In the genomic region with DNA sequence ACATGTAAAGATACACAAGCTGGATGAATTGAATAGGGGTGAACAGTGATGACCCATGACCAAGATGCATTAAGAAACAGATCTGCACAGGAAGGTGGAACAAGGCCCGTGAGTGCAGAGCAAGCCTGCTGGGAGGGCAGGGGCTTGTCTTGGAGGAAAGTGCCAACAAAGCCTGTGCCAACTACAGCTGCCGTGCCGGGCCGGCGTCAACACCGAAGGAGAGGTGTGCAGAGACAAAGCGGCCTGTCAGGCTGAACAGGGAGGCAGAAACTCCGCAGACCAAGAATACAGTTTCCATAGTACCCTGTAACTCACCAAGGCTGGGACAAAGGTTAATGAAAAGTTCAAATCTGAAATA, we compare ENCODE assay signal across 10 cellular contexts. TPM values are rescaled to one million over a fixed set of nuclear protein-coding genes. Genes with fewer than 3 reads are reported as not detected.
A peak's percentile ranks its signal among the peaks of the same experiment; 100 is the strongest.
DNase-seq lines count a peak whose midpoint lies in the region; ATAC-seq and TF ChIP-seq lines count a peak whose summit lies in the region.
"Had no signal": no experiment of that assay in that cellular context is flagged by ENCODE, and none has a peak within 500 bp of the region (broad histone marks: within the 10 kb centered on the region; RNA-seq: fewer than 3 reads in every experiment).

No MANE protein-coding gene starts in this region.

- H3K4me2 ChIP-seq in PC-3 (ENCODE audit: low read length), result peak overlapping the region; percentile 51
- peak overlapping the region; percentile 4 for H3K4me2 ChIP-seq in fibroblast of lung (ENCODE audit: extremely low read depth, insufficient read depth, low read length)

- CTCF ChIA-PET in Calu3 (lab: Charles Lee) (interaction anchor here (0.6 to 1.4 kb wide), 4 partner anchors 23 to 183 kb away, joined by 4 read pairs; no protein-coding TSS in a partner anchor), PC-3 (lab: Charles Lee) (no interaction called here)

- H3K9me3 ChIP-seq in PC-3 (ENCODE audit: low read length) (no peaks in the 10 kb centered on the region), fibroblast of lung (ENCODE audit: control insufficient read depth, insufficient read depth, low read depth, low read length) (no peaks in the 10 kb centered on the region)

- ATAC-seq in PC-3, result peak; percentile 16; the same call in 1 of the 2 replicates
- ATAC-seq in HG03139 (IDR thresholded peaks at IDR 0.05; ENCODE audit: unreplicated experiment), result no peak

- intact Hi-C loops in Calu3 (cut with micrococcal nuclease; ENCODE audit: unreplicated experiment) (loop anchor here (5.0 kb wide), 1 partner anchor 34 kb away; no protein-coding TSS in a partner anchor), PC-3 (cut with micrococcal nuclease) (no loop called here), head of caudate nucleus (cut with DNase I) (no loop called here)

- no peaks in the 10 kb centered on the region for H3F3A ChIP-seq in PC-3 (ENCODE audit: low read length, unreplicated experiment)

- H3K4me1 Mint-ChIP-seq in Calu3 (ENCODE audit: low read depth, unreplicated experiment), result peaks cover 83% of the 10 kb centered on the region
- H3K4me1 Mint-ChIP-seq in progenitor cell of endocrine pancreas (ENCODE audit: low read depth), result peaks cover 55% of the 10 kb centered on the region

- H2AFZ ChIP-seq in PC-3 (ENCODE audit: low read length) (no peak overlapping the region), fibroblast of lung (ENCODE audit: low read length) (no peak overlapping the region)

- H3K4me3 Mint-ChIP-seq in Calu3 (ENCODE audit: low read depth, unreplicated experiment) (peak overlapping the region; percentile 54), progenitor cell of endocrine pancreas (ENCODE audit: low read depth) (no peak overlapping the region)

- H3K36me3 Mint-ChIP-seq in Calu3 (ENCODE audit: insufficient read depth, unreplicated experiment), result peaks cover 46% of the 10 kb centered on the region
- H3K36me3 Mint-ChIP-seq in progenitor cell of endocrine pancreas (ENCODE audit: insufficient read depth), result peaks cover 3% of the 10 kb centered on the region

- H3K9me3 Mint-ChIP-seq in Calu3 (ENCODE audit: low read depth, unreplicated experiment), result no peaks in the 10 kb centered on the region
- H3K9me3 Mint-ChIP-seq in progenitor cell of endocrine pancreas (ENCODE audit: low read depth), result no peaks in the 10 kb centered on the region

- H3K27ac Mint-ChIP-seq in Calu3 (ENCODE audit: unreplicated experiment), result peak overlapping the region; percentile 81
- peak overlapping the region; percentile 78 for H3K27ac Mint-ChIP-seq in progenitor cell of endocrine pancreas

- POLR2A ChIA-PET in PC-3 (lab: Charles Lee; ENCODE audit: unreplicated experiment), result no interaction called here

- no peaks in the 10 kb centered on the region for H3K9me2 ChIP-seq in PC-3 (replicated peaks; ENCODE audit: low read length)

- H3K36me3 ChIP-seq in PC-3 (ENCODE audit: low read depth, low read length) (no peaks in the 10 kb centered on the region; the same call in 1 of the 2 replicates), fibroblast of lung (ENCODE audit: control insufficient read depth, insufficient read depth, low read length) (no peaks in the 10 kb centered on the region)

- no peak overlapping the region for H3K4me3 ChIP-seq in PC-3 (ENCODE audit: low read length)
- no peak overlapping the region for H3K4me3 ChIP-seq in fibroblast of lung (replicated peaks in 1 of 4; ENCODE audit: control extremely low read depth in 1 of 4, insufficient read depth in 1 of 4, low read depth in 3 of 4, low read length in 4 of 4)
- H3K4me3 ChIP-seq: dorsolateral prefrontal cortex had no signal

- H3K27me3 Mint-ChIP-seq in Calu3 (ENCODE audit: unreplicated experiment) (no peaks in the 10 kb centered on the region), progenitor cell of endocrine pancreas (no peaks in the 10 kb centered on the region)

- BruUV-seq in Calu3 (replicated peaks; lab: Mats Ljungman, UMichigan), result no TSS peak
- BruUV-seq in PC-3 (replicated peaks; lab: Mats Ljungman, UMichigan), result no TSS peak

- H4K20me1 ChIP-seq in PC-3 (ENCODE audit: low read length) (peaks cover 84% of the 10 kb centered on the region), fibroblast of lung (ENCODE audit: control insufficient read depth, extremely low read depth, insufficient read depth, low read length) (peaks cover 11% of the 10 kb centered on the region)

- H3K4me1 ChIP-seq in PC-3 (ENCODE audit: insufficient read depth, low read length) (peaks cover 31% of the 10 kb centered on the region), fibroblast of lung (ENCODE audit: control insufficient read depth, extremely low read depth, insufficient read depth, low read length) (peaks cover 33% of the 10 kb centered on the region)

- H3K9ac ChIP-seq in PC-3 (ENCODE audit: low read length) (no peak overlapping the region), fibroblast of lung (ENCODE audit: insufficient read depth, low read length) (no peak overlapping the region)

- no peaks in the 10 kb centered on the region for H3K27me3 ChIP-seq in PC-3 (ENCODE audit: low read length)
- H3K27me3 ChIP-seq in fibroblast of lung (ENCODE audit: control insufficient read depth, insufficient read depth, low read length), result no peaks in the 10 kb centered on the region
- H3K27me3 ChIP-seq: dorsolateral prefrontal cortex had no signal

- DNase-seq in Calu3 (peak; percentile 53), PC-3 (no peak), fibroblast of lung (ENCODE audit: low read depth in 2 of 2) (no peak), progenitor cell of endocrine pancreas (ENCODE audit: low spot score, unreplicated experiment) (no peak), head of caudate nucleus (no peak), globus pallidus (ENCODE audit: low spot score) (no peak), HUDEP-2 (lab: John Stamatoyannopoulos, UW; ENCODE audit: unreplicated experiment in 76 of 76) (no peak)
- DNase-seq: activated CD4-positive, alpha-beta T cell treated with anti-CD3 and anti-CD28 coated beads for 48 hours had no signal

- TF ChIP-seq CTCF in Calu3 (IDR thresholded peaks at IDR 0.05; ENCODE audit: unreplicated experiment) (no peak), PC-3 (conservative IDR thresholded peaks at IDR 0.05; ENCODE audit: low read depth, low read length) (no peak), fibroblast of lung (conservative IDR thresholded peaks at IDR 0.05 in 1 of 2, IDR thresholded peaks at IDR 0.05 in 1 of 2; ENCODE audit: low read depth in 1 of 2, low read length in 2 of 2) (no peak), progenitor cell of endocrine pancreas (IDR thresholded peaks at IDR 0.05; ENCODE audit: unreplicated experiment) (no peak)

- H3K27ac ChIP-seq in PC-3 (ENCODE audit: low read length) (peak overlapping the region; percentile 22; the same call in 1 of the 2 replicates), fibroblast of lung (ENCODE audit: insufficient read depth, low read length) (peak overlapping the region; percentile 87)

- peaks cover 100% of the 10 kb centered on the region for H3K79me2 ChIP-seq in PC-3 (ENCODE audit: low read length)
- H3K79me2 ChIP-seq in fibroblast of lung (ENCODE audit: control insufficient read depth, insufficient read depth, low read length), result peaks cover 95% of the 10 kb centered on the region

RNA-seq across cellular contexts. Expression of gene ANKRD11, which starts 46.7 kb away (rescaled TPM):
- total RNA-seq in Calu3 (2022), result 227 and 242 TPM in 2 replicates
- total RNA-seq in PC-3 (2014; rRNA removed), result 65.0 and 92.6 TPM in 2 replicates
- 39.8 and 71.2 TPM in 2 replicates for total RNA-seq in fibroblast of lung
- polyA plus RNA-seq in fibroblast of lung, result 41.5 and 48.8 TPM in 2 replicates
- polyA plus RNA-seq in fibroblast of lung (2012), result 75.2 and 76.7 TPM in 2 replicates
- polyA minus RNA-seq in fibroblast of lung (ENCODE audit: low replicate concordance), result 102 and 109 TPM in 2 replicates
- 178 and 183 TPM in 2 replicates for total RNA-seq in progenitor cell of endocrine pancreas
